Comparison of ENCODE assay signal across 9 cellular contexts in the genomic region with DNA sequence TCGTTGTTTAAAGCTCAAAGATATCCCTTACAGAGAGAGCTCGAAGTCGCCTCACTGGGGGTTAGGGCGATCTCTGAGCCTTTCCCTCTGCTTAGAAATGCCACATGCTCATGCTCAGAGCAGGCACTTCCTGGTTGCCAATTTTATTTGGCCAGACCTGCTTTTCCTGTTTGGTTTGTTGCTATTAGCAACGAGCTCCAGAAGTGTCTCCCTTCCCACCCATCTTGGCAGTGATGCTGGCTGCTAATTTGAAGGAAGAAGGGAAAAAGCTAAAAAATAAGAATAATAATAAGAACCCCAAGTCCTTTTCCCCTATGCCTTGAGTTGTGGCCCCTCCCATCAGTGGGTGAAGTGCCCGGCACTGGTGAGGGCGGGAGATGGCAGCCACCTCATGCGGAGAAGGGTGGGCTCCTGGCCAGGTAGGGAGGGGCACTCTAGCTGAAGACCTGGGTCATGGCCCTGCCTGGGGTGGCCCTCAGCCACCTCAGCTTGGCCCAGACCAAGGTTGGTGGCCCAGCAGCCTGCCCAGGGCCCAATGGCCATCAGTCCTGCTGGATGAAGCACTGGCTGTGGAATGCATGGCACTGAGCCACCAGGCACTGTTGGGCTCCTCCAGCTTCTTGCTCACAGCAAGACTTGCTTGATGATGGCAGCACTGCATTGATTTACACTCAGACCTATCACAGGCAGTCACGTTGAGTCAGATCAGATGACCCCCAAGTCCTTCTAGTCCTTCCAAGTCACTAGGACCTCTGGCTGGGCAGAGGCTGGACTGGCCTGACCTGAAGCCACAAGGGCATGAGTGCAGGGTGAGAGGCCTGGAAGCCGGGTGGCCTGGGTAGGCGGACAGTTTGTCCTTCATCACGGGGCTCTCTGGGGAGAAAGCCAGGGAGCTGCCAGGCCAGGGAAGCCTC.
DNase-seq lines count a peak whose midpoint lies in the region; ATAC-seq and TF ChIP-seq lines count a peak whose summit lies in the region.
"Had no signal": no experiment of that assay in that cellular context is flagged by ENCODE, and none has a peak within 500 bp of the region (broad histone marks: within the 10 kb centered on the region; RNA-seq: fewer than 3 reads in every experiment).

No MANE protein-coding gene starts in this region.

- no peak overlapping the region for H2AFZ ChIP-seq in fibroblast of lung (ENCODE audit: low read length)

- peak; percentile 59 for ATAC-seq in activated CD8-positive, alpha-beta T cell treated with anti-CD3 and anti-CD28 coated beads, Interleukin-2, amount 10 ng/mL, durations not matched to agents 7 days and 5 days
- no peak for ATAC-seq in activated CD8-positive, alpha-beta T cell treated with anti-CD3 and anti-CD28 coated beads for 36 hours
- peak; percentile 60 for ATAC-seq in RWPE2 (ENCODE audit: low read depth)
- ATAC-seq in activated T-cell treated with anti-CD3 and anti-CD28 coated beads, Interleukin-2, amount 50 U/mL, for 4 hours: no peak

- no peak for TF ChIP-seq CTCF in activated CD8-positive, alpha-beta T cell treated with anti-CD3 and anti-CD28 coated beads for 36 hours (IDR thresholded peaks at IDR 0.05)
- TF ChIP-seq CTCF in RWPE2 (IDR thresholded peaks at IDR 0.05; ENCODE audit: poor library complexity, severe bottlenecking) (no peak), fibroblast of lung (conservative IDR thresholded peaks at IDR 0.05 in 1 of 2, IDR thresholded peaks at IDR 0.05 in 1 of 2; ENCODE audit: low read depth in 1 of 2, low read length in 2 of 2) (no peak)

- H3K4me1 ChIP-seq in RWPE2 (ENCODE audit: insufficient read depth, poor library complexity, severe bottlenecking) (peaks cover 33% of the 10 kb centered on the region), fibroblast of lung (ENCODE audit: control insufficient read depth, extremely low read depth, insufficient read depth, low read length) (peaks cover 29% of the 10 kb centered on the region)

- DNase-seq in activated CD8-positive, alpha-beta T cell treated with anti-CD3 and anti-CD28 coated beads, Interleukin-2, amount 10 ng/mL, durations not matched to agents 7 days and 5 days: no peak
- no peak for DNase-seq in activated CD8-positive, alpha-beta T cell treated with anti-CD3 and anti-CD28 coated beads for 36 hours
- DNase-seq in RWPE2 (ENCODE audit: low spot score): no peak
- peak; percentile 93 to 98 for DNase-seq in fibroblast of lung (ENCODE audit: low read depth in 2 of 2)
- peak; percentile 65 for DNase-seq in occipital lobe (lab: John Stamatoyannopoulos, UW)
- no peak for DNase-seq in HUDEP-2 (lab: John Stamatoyannopoulos, UW; ENCODE audit: unreplicated experiment in 76 of 76)
- DNase-seq in HuH-7 (ENCODE audit: low spot score): no peak
- DNase-seq in activated T-cell treated with anti-CD3 and anti-CD28 coated beads, Interleukin-2, amount 50 U/mL, for 4 hours: no peak

- intact Hi-C loops in activated CD8-positive, alpha-beta T cell treated with anti-CD3 and anti-CD28 coated beads for 36 hours (cut with micrococcal nuclease): loop anchor here (10.0 kb wide), 1 partner anchor 146 kb away; no protein-coding TSS in a partner anchor

- peak overlapping the region; percentile 58 for H3K4me2 ChIP-seq in fibroblast of lung (ENCODE audit: extremely low read depth, insufficient read depth, low read length)

- H3K36me3 ChIP-seq in RWPE2 (ENCODE audit: low read depth): no peaks in the 10 kb centered on the region; the same call in none of the 2 replicates
- H3K36me3 ChIP-seq in fibroblast of lung (ENCODE audit: control insufficient read depth, insufficient read depth, low read length): peaks cover 25% of the 10 kb centered on the region

- H3K9ac ChIP-seq in fibroblast of lung (ENCODE audit: insufficient read depth, low read length): peak overlapping the region; percentile 66

- H3K9me3 ChIP-seq in RWPE2 (ENCODE audit: severe bottlenecking) (peaks cover 2% of the 10 kb centered on the region), fibroblast of lung (ENCODE audit: control insufficient read depth, insufficient read depth, low read depth, low read length) (no peaks in the 10 kb centered on the region)

- no peaks in the 10 kb centered on the region for H4K20me1 ChIP-seq in fibroblast of lung (ENCODE audit: control insufficient read depth, extremely low read depth, insufficient read depth, low read length)

- H3K36me3 Mint-ChIP-seq in activated CD8-positive, alpha-beta T cell treated with anti-CD3 and anti-CD28 coated beads, Interleukin-2, amount 10 ng/mL, durations not matched to agents 7 days and 5 days (ENCODE audit: low read depth): peaks cover 12% of the 10 kb centered on the region
- peaks cover 15% of the 10 kb centered on the region for H3K36me3 Mint-ChIP-seq in activated CD8-positive, alpha-beta T cell treated with anti-CD3 and anti-CD28 coated beads for 36 hours (ENCODE audit: low read depth)
- peaks cover 5% of the 10 kb centered on the region for H3K36me3 Mint-ChIP-seq in activated T-cell treated with anti-CD3 and anti-CD28 coated beads, Interleukin-2, amount 50 U/mL, for 4 hours (ENCODE audit: insufficient read depth)

- CTCF ChIA-PET in activated CD8-positive, alpha-beta T cell treated with anti-CD3 and anti-CD28 coated beads, Interleukin-2, amount 10 ng/mL, durations not matched to agents 7 days and 5 days (lab: Charles Lee): interaction anchor here (0.9 to 1.4 kb wide), 4 partner anchors 10 to 393 kb away, joined by 3 to 10 read pairs (median 4); no protein-coding TSS in a partner anchor
- CTCF ChIA-PET in activated CD8-positive, alpha-beta T cell treated with anti-CD3 and anti-CD28 coated beads for 36 hours (lab: Charles Lee): interaction anchor here (4.9 kb wide), 1 partner anchor 11 kb away, joined by 30 read pairs; no protein-coding TSS in a partner anchor

- H3K27ac ChIP-seq in RWPE2 (ENCODE audit: poor library complexity, severe bottlenecking): peak overlapping the region; percentile 88
- peak overlapping the region; percentile 95 for H3K27ac ChIP-seq in fibroblast of lung (ENCODE audit: insufficient read depth, low read length)

- no peaks in the 10 kb centered on the region for H3K27me3 Mint-ChIP-seq in activated CD8-positive, alpha-beta T cell treated with anti-CD3 and anti-CD28 coated beads, Interleukin-2, amount 10 ng/mL, durations not matched to agents 7 days and 5 days (ENCODE audit: low read depth)
- H3K27me3 Mint-ChIP-seq in activated CD8-positive, alpha-beta T cell treated with anti-CD3 and anti-CD28 coated beads for 36 hours: no peaks in the 10 kb centered on the region
- no peaks in the 10 kb centered on the region for H3K27me3 Mint-ChIP-seq in activated T-cell treated with anti-CD3 and anti-CD28 coated beads, Interleukin-2, amount 50 U/mL, for 4 hours (ENCODE audit: low read depth)
- H3K27me3 Mint-ChIP-seq: stimulated activated naive CD8-positive, alpha-beta T cell treated with anti-CD3 and anti-CD28 coated beads, Interleukin-15, Interleukin-2, amounts not matched to agents 100 ng/mL and 50 ng/mL, for 24 hours had no signal

- peak overlapping the region; percentile 72 for H3K27ac Mint-ChIP-seq in activated CD8-positive, alpha-beta T cell treated with anti-CD3 and anti-CD28 coated beads, Interleukin-2, amount 10 ng/mL, durations not matched to agents 7 days and 5 days
- H3K27ac Mint-ChIP-seq in activated CD8-positive, alpha-beta T cell treated with anti-CD3 and anti-CD28 coated beads for 36 hours: no peak overlapping the region
- H3K27ac Mint-ChIP-seq: stimulated activated naive CD8-positive, alpha-beta T cell treated with anti-CD3 and anti-CD28 coated beads, Interleukin-15, Interleukin-2, amounts not matched to agents 100 ng/mL and 50 ng/mL, for 24 hours had no signal

- POLR2A ChIA-PET in activated CD8-positive, alpha-beta T cell treated with anti-CD3 and anti-CD28 coated beads, Interleukin-2, amount 10 ng/mL, durations not matched to agents 7 days and 5 days (lab: Charles Lee): no interaction called here
- POLR2A ChIA-PET in activated CD8-positive, alpha-beta T cell treated with anti-CD3 and anti-CD28 coated beads for 36 hours (lab: Charles Lee): interaction anchor here (1.1 to 1.6 kb wide), 3 partner anchors 9 to 37 kb away, joined by 3 to 4 read pairs (median 3); no protein-coding TSS in a partner anchor

- H3K4me3 ChIP-seq in RWPE2 (ENCODE audit: severe bottlenecking): no peak overlapping the region
- no peak overlapping the region for H3K4me3 ChIP-seq in fibroblast of lung (replicated peaks in 1 of 4; ENCODE audit: control extremely low read depth in 1 of 4, insufficient read depth in 1 of 4, low read depth in 3 of 4, low read length in 4 of 4)

- no peaks in the 10 kb centered on the region for H3K9me3 Mint-ChIP-seq in activated CD8-positive, alpha-beta T cell treated with anti-CD3 and anti-CD28 coated beads, Interleukin-2, amount 10 ng/mL, durations not matched to agents 7 days and 5 days (ENCODE audit: insufficient read depth)
- no peaks in the 10 kb centered on the region for H3K9me3 Mint-ChIP-seq in activated CD8-positive, alpha-beta T cell treated with anti-CD3 and anti-CD28 coated beads for 36 hours
- no peaks in the 10 kb centered on the region for H3K9me3 Mint-ChIP-seq in activated T-cell treated with anti-CD3 and anti-CD28 coated beads, Interleukin-2, amount 50 U/mL, for 4 hours
- H3K9me3 Mint-ChIP-seq: stimulated activated naive CD8-positive, alpha-beta T cell treated with anti-CD3 and anti-CD28 coated beads, Interleukin-15, Interleukin-2, amounts not matched to agents 100 ng/mL and 50 ng/mL, for 24 hours had no signal

- peaks cover 3% of the 10 kb centered on the region for H3K79me2 ChIP-seq in fibroblast of lung (ENCODE audit: control insufficient read depth, insufficient read depth, low read length)

- no peak overlapping the region for H3K4me3 Mint-ChIP-seq in activated CD8-positive, alpha-beta T cell treated with anti-CD3 and anti-CD28 coated beads, Interleukin-2, amount 10 ng/mL, durations not matched to agents 7 days and 5 days
- no peak overlapping the region for H3K4me3 Mint-ChIP-seq in activated CD8-positive, alpha-beta T cell treated with anti-CD3 and anti-CD28 coated beads for 36 hours
- no peak overlapping the region for H3K4me3 Mint-ChIP-seq in activated T-cell treated with anti-CD3 and anti-CD28 coated beads, Interleukin-2, amount 50 U/mL, for 4 hours
- H3K4me3 Mint-ChIP-seq: stimulated activated naive CD8-positive, alpha-beta T cell treated with anti-CD3 and anti-CD28 coated beads, Interleukin-15, Interleukin-2, amounts not matched to agents 100 ng/mL and 50 ng/mL, for 24 hours had no signal

- H3K27me3 ChIP-seq in RWPE2 (ENCODE audit: insufficient read depth, poor library complexity, severe bottlenecking) (no peaks in the 10 kb centered on the region), fibroblast of lung (ENCODE audit: control insufficient read depth, insufficient read depth, low read length) (no peaks in the 10 kb centered on the region)

- H3K4me1 Mint-ChIP-seq in activated CD8-positive, alpha-beta T cell treated with anti-CD3 and anti-CD28 coated beads, Interleukin-2, amount 10 ng/mL, durations not matched to agents 7 days and 5 days (ENCODE audit: low read depth): peaks cover 32% of the 10 kb centered on the region
- peaks cover 26% of the 10 kb centered on the region for H3K4me1 Mint-ChIP-seq in activated CD8-positive, alpha-beta T cell treated with anti-CD3 and anti-CD28 coated beads for 36 hours (ENCODE audit: low read depth)
- peaks cover 35% of the 10 kb centered on the region for H3K4me1 Mint-ChIP-seq in activated T-cell treated with anti-CD3 and anti-CD28 coated beads, Interleukin-2, amount 50 U/mL, for 4 hours (ENCODE audit: low read depth)

Comparison
In these comparisons a context has a peak if more than half of its experiments do, and no peak if none do; other contexts are left out.
1. ATAC-seq: peak in activated CD8-positive, alpha-beta T cell treated with anti-CD3 and anti-CD28 coated beads, Interleukin-2, amount 10 ng/mL, durations not matched to agents 7 days and 5 days (single experiment) and RWPE2 (single experiment); none in activated CD8-positive, alpha-beta T cell treated with anti-CD3 and anti-CD28 coated beads for 36 hours (single experiment) and activated T-cell treated with anti-CD3 and anti-CD28 coated beads, Interleukin-2, amount 50 U/mL, for 4 hours (0 of 2).
2. DNase-seq: peak in fibroblast of lung (2 of 2) and occipital lobe (single experiment); none in activated CD8-positive, alpha-beta T cell treated with anti-CD3 and anti-CD28 coated beads, Interleukin-2, amount 10 ng/mL, durations not matched to agents 7 days and 5 days (single experiment), activated CD8-positive, alpha-beta T cell treated with anti-CD3 and anti-CD28 coated beads for 36 hours (single experiment), RWPE2 (single experiment), HUDEP-2 (0 of 76), HuH-7 (single experiment) and activated T-cell treated with anti-CD3 and anti-CD28 coated beads, Interleukin-2, amount 50 U/mL, for 4 hours (single experiment).